10 cellular contexts compared by ENCODE assay signal in the genomic region with DNA sequence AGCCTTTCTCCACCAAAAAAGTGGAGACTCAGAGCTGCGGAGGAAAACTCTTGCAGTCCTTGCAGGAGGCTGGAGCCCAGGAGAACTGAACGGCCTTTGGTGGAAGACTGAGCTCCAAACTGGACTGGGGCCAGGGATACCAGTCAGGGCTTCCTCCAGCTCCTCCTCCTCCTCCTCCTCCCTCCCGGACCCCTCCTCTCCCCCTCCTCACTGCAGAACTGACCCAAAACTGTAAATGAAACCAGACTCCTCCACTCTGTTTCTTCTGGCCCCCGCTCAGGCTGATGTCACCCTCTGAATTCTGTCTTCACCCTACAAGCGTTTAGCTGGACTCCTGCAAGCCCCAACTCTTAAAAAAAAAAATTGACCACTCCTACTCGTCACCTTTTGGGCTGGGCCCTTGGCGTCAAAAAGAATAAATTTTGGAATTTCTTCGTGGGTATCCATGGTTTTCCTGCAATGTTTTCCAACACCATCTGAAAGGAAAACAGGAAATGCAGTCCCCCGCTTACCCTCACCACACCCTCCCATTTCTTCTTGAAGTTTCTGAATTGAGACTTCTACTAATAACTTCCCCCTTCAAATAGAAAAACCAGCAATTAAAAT. TPM values are rescaled to one million over a fixed set of nuclear protein-coding genes. Genes with fewer than 3 reads are reported as not detected.
A peak's percentile ranks its signal among the peaks of the same experiment; 100 is the strongest.
DNase-seq lines count a peak whose midpoint lies in the region; ATAC-seq and TF ChIP-seq lines count a peak whose summit lies in the region.
"Had no signal": no experiment of that assay in that cellular context is flagged by ENCODE, and none has a peak within 500 bp of the region (broad histone marks: within the 10 kb centered on the region; RNA-seq: fewer than 3 reads in every experiment).

A gene with protein sequence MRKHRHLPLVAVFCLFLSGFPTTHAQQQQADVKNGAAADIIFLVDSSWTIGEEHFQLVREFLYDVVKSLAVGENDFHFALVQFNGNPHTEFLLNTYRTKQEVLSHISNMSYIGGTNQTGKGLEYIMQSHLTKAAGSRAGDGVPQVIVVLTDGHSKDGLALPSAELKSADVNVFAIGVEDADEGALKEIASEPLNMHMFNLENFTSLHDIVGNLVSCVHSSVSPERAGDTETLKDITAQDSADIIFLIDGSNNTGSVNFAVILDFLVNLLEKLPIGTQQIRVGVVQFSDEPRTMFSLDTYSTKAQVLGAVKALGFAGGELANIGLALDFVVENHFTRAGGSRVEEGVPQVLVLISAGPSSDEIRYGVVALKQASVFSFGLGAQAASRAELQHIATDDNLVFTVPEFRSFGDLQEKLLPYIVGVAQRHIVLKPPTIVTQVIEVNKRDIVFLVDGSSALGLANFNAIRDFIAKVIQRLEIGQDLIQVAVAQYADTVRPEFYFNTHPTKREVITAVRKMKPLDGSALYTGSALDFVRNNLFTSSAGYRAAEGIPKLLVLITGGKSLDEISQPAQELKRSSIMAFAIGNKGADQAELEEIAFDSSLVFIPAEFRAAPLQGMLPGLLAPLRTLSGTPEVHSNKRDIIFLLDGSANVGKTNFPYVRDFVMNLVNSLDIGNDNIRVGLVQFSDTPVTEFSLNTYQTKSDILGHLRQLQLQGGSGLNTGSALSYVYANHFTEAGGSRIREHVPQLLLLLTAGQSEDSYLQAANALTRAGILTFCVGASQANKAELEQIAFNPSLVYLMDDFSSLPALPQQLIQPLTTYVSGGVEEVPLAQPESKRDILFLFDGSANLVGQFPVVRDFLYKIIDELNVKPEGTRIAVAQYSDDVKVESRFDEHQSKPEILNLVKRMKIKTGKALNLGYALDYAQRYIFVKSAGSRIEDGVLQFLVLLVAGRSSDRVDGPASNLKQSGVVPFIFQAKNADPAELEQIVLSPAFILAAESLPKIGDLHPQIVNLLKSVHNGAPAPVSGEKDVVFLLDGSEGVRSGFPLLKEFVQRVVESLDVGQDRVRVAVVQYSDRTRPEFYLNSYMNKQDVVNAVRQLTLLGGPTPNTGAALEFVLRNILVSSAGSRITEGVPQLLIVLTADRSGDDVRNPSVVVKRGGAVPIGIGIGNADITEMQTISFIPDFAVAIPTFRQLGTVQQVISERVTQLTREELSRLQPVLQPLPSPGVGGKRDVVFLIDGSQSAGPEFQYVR (N-terminal part only) (minus strand): TSS at position 109 of the 606 bp plus-strand sequence. CDS start 17,347 bp downstream, outside the sequence.

- no peaks in the 10 kb centered on the region for H3K79me2 ChIP-seq in mesendoderm (ENCODE audit: control insufficient read depth, insufficient read depth, low read length)

- H3K4me3 ChIP-seq in HFF-Myc (replicated peaks; ENCODE audit: low read depth, low read length) (peak within 1 kb of the TSS; percentile 82), coronary artery (peak within 1 kb of the TSS; percentile 74), lower leg skin (ENCODE audit: low read depth, poor library complexity, severe bottlenecking) (peak within 1 kb of the TSS; percentile 42), subcutaneous abdominal adipose tissue (ENCODE audit: low read depth in 1 of 5, low read length in 5 of 5) (peak within 1 kb of the TSS; percentile 68 to 88 (median 69)), mesendoderm (ENCODE audit: low read length) (no peak within 1 kb of the TSS)

- no peaks in the 10 kb centered on the region for H3K9me3 ChIP-seq in subcutaneous abdominal adipose tissue (ENCODE audit: control insufficient read depth in 5 of 5, low read length in 5 of 5)

- TF ChIP-seq CTCF in HFF-Myc (IDR thresholded peaks at IDR 0.05; ENCODE audit: low read depth, low read length, missing control alignments), result no peak
- TF ChIP-seq CTCF in coronary artery (IDR thresholded peaks at IDR 0.05), result no peak
- TF ChIP-seq CTCF in lower leg skin (IDR thresholded peaks at IDR 0.05), result no peak

- no peak within 1 kb of the TSS for H3K56ac ChIP-seq in mesendoderm (ENCODE audit: low read length)

- peak within 1 kb of the TSS; percentile 81 to 92 for H3K27ac ChIP-seq in coronary artery
- peak within 1 kb of the TSS; percentile 91 for H3K27ac ChIP-seq in subcutaneous abdominal adipose tissue (ENCODE audit: low read depth, low read length)
- no peak within 1 kb of the TSS for H3K27ac ChIP-seq in mesendoderm (ENCODE audit: low read depth, low read length)

- no peak within 1 kb of the TSS for H3K4ac ChIP-seq in mesendoderm (ENCODE audit: low read depth, low read length)

- no peak within 1 kb of the TSS for H2BK5ac ChIP-seq in mesendoderm (ENCODE audit: low read length)

- WGBS in lower leg skin, 2 donors, result 43 to 46% methylated on average over 8 to 9 of the region's 9 CpGs
- WGBS in mesendoderm (ENCODE audit: extremely low coverage, insufficient coverage, low lambda C conversion rate), result no CpG with 5 or more reads among the region's 9 CpGs

- H4K8ac ChIP-seq in mesendoderm (ENCODE audit: low read depth, low read length), result no peak within 1 kb of the TSS

- no peak within 1 kb of the TSS for H3K23ac ChIP-seq in mesendoderm (ENCODE audit: low read length)

- no peak within 1 kb of the TSS for H3K18ac ChIP-seq in mesendoderm (ENCODE audit: low read length)

- H2BK15ac ChIP-seq in mesendoderm (replicated peaks; ENCODE audit: low read depth), result no peak within 1 kb of the TSS

- H3K36me3 ChIP-seq in subcutaneous abdominal adipose tissue (ENCODE audit: control insufficient read depth in 5 of 5, insufficient read depth in 5 of 5, low read length in 5 of 5), result no peaks in the 10 kb centered on the region
- H3K36me3 ChIP-seq in mesendoderm (ENCODE audit: control insufficient read depth, insufficient read depth, low read length), result no peaks in the 10 kb centered on the region

- H3K27me3 ChIP-seq in subcutaneous abdominal adipose tissue (ENCODE audit: control insufficient read depth in 5 of 5, insufficient read depth in 4 of 5, low read length in 5 of 5) (peaks cover 0 to 18% (median 0%) of the 10 kb centered on the region in 5 donors), mesendoderm (ENCODE audit: insufficient read depth, low read length, poor library complexity) (no peaks in the 10 kb centered on the region)

- TF ChIP-seq POLR2A in lower leg skin (IDR thresholded peaks at IDR 0.05), result no peak

- H3K4me2 ChIP-seq in mesendoderm (ENCODE audit: low read length), result no peak within 1 kb of the TSS

- DNase-seq in HFF-Myc (ENCODE audit: extremely low read depth, low read depth) (peak; percentile 90), coronary artery (ENCODE audit: low spot score) (no peak), lower leg skin (ENCODE audit: low spot score in 2 of 2) (peak; percentile 78 to 92), DMS53 (lab: John Stamatoyannopoulos, UW) (no peak), hypothalamus (lab: John Stamatoyannopoulos, UW) (no peak), mesendoderm (no peak)
- DNase-seq: activated CD4-positive, alpha-beta T cell treated with anti-CD3 and anti-CD28 coated beads for 48 hours; NCI-H748 treated with DMSO at 0.1 percent for 48 hours had no signal

- H3K4me1 ChIP-seq in subcutaneous abdominal adipose tissue (ENCODE audit: control insufficient read depth in 5 of 5, insufficient read depth in 5 of 5, low read length in 5 of 5), result peaks cover 0 to 44% (median 29%) of the 10 kb centered on the region in 5 donors
- H3K4me1 ChIP-seq in mesendoderm (ENCODE audit: control insufficient read depth, low read depth, low read length), result no peaks in the 10 kb centered on the region

- no peaks in the 10 kb centered on the region for H3K79me1 ChIP-seq in mesendoderm (ENCODE audit: low read length)

- intact Hi-C loops in lower leg skin (cut with DNase I; ENCODE audit: low total_unique reads), result no loop called here

- no peak within 1 kb of the TSS for H2AK5ac ChIP-seq in mesendoderm (ENCODE audit: low read length)

- no peak for ATAC-seq in GM21619 (IDR thresholded peaks at IDR 0.05; ENCODE audit: unreplicated experiment)

- no peak within 1 kb of the TSS for H4K5ac ChIP-seq in mesendoderm (ENCODE audit: low read length)

- H3K9ac ChIP-seq in subcutaneous abdominal adipose tissue (ENCODE audit: low read length in 5 of 5), result peak within 1 kb of the TSS; percentile 39 to 73 (median 56)
- no peak within 1 kb of the TSS for H3K9ac ChIP-seq in mesendoderm (ENCODE audit: low read length)

- no peak within 1 kb of the TSS for H2BK120ac ChIP-seq in mesendoderm (ENCODE audit: low read depth, low read length)

RNA-seq across cellular contexts. Expression of the gene that starts here (rescaled TPM):
- 100 to 1,000 TPM in 1 of 4 donors, 10 to 100 TPM in 3; 43.1 to 204 (median 62.4) TPM for total RNA-seq in lower leg skin
- polyA plus RNA-seq in mesendoderm (2013, experiment 1 of 2), result 0.76 TPM
- 0.81 TPM for polyA plus RNA-seq in mesendoderm (2013, experiment 2 of 2)

Comparison
In these comparisons a context has a peak if more than half of its experiments do, and no peak if none do; other contexts are left out.
1. DNase-seq: peak in HFF-Myc (single experiment) and lower leg skin (2 of 2); none in coronary artery (single experiment), DMS53 (single experiment), hypothalamus (0 of 51) and mesendoderm (single experiment).